In genomic region chr11:66001941-66002647, GRCh38 we compare ENCODE assay signal across 8 cellular contexts. TPM values are rescaled to one million over a fixed set of nuclear protein-coding genes. Genes with fewer than 3 reads are reported as not detected.
DNase-seq lines count a peak whose midpoint lies in the region; ATAC-seq and TF ChIP-seq lines count a peak whose summit lies in the region.

TSS of gene BANF1 (plus strand) at chr11:66002503. CDS start at chr11:66003251, 748 bp downstream.
TSS of gene EIF1AD (minus strand) at chr11:66002157. CDS start at chr11:66000389, 1,768 bp downstream.

- H3K4me3 ChIP-seq in NB4 (ENCODE audit: low read depth, low read length) (peak within 1 kb of the TSS; percentile 93), gastroesophageal sphincter (peak within 1 kb of the TSS; percentile 77 to 86), neutrophil (ENCODE audit: low read depth in 1 of 2, low read length in 1 of 2) (peak within 1 kb of the TSS; percentile 76 to 99)

- H3K27ac ChIP-seq in gastroesophageal sphincter (peak within 1 kb of the TSS; percentile 64 to 94 (median 90)), neutrophil (peak within 1 kb of the TSS; percentile 96)

- TF ChIP-seq CTCF in NB4 (IDR thresholded peaks at IDR 0.05; ENCODE audit: low read depth, low read length) (no peak), gastroesophageal sphincter (IDR thresholded peaks at IDR 0.05) (no peak), neutrophil (IDR thresholded peaks at IDR 0.05) (peak; percentile 35), subcutaneous adipose tissue (IDR thresholded peaks at IDR 0.05; ENCODE audit: low read depth) (no peak)

- WGBS in gastroesophageal sphincter (ENCODE audit: low coverage in 1 of 2), 2 donors = 0% methylated on average over 1 of the region's 55 CpGs; no CpG with 5 or more reads in 1 of the 2 donors

- TF ChIP-seq EP300 in gastroesophageal sphincter (IDR thresholded peaks at IDR 0.05) = no peak

- H3K9me3 ChIP-seq in gastroesophageal sphincter (no peaks in the 10 kb centered on the region), neutrophil (no peaks in the 10 kb centered on the region)

- DNase-seq in GM03348 (ENCODE audit: low spot score) (peak; percentile 95), NB4 (ENCODE audit: low read depth) (peak; percentile 100), SK-N-DZ (ENCODE audit: low spot score) (peak; percentile 98)
- DNase-seq in activated naive CD4-positive, alpha-beta T cell treated with Interleukin-2 at 50 U/mL for 16 hours = peak; percentile 93

- ATAC-seq in HG02571 (IDR thresholded peaks at IDR 0.05; ENCODE audit: unreplicated experiment) (peak; percentile 68), gastroesophageal sphincter (peak; percentile 90)

- TF ChIP-seq POLR2A in NB4 (IDR thresholded peaks at IDR 0.05; ENCODE audit: extremely low read depth, insufficient read length) (peak; percentile 86), gastroesophageal sphincter (IDR thresholded peaks at IDR 0.05) (peak; percentile 22 to 42)

- H3K27me3 ChIP-seq in gastroesophageal sphincter (no peaks in the 10 kb centered on the region), neutrophil (no peaks in the 10 kb centered on the region)

- peaks cover 3 to 60% of the 10 kb centered on the region in 2 donors for H3K36me3 ChIP-seq in gastroesophageal sphincter
- H3K36me3 ChIP-seq in neutrophil = peaks cover 33% of the 10 kb centered on the region

- peaks cover 3 to 38% (median 22%) of the 10 kb centered on the region in 3 donors for H3K4me1 ChIP-seq in gastroesophageal sphincter
- peaks cover 16 to 25% of the 10 kb centered on the region in 2 experiments for H3K4me1 ChIP-seq in neutrophil (ENCODE audit: control insufficient read depth in 1 of 2, insufficient read depth in 1 of 2, low read depth in 1 of 2, low read length in 1 of 2)

RNA-seq across cellular contexts. Expression of gene BANF1, which starts in this region (rescaled TPM):
- polyA plus RNA-seq in SK-N-DZ (2014; cell fraction: cytosol; rRNA removed) = 46.8 and 59.4 TPM in 2 replicates
- 38.1 and 41.6 TPM in 2 replicates for polyA plus RNA-seq in SK-N-DZ (2014; cell fraction: nucleus; rRNA removed)
- total RNA-seq in gastroesophageal sphincter (10 to 100 TPM; 35.9 to 61.2 (median 43.4) TPM), subcutaneous adipose tissue (10 to 100 TPM; 14.9 to 67.8 (median 16.7) TPM)

RNA-seq across cellular contexts. Expression of gene EIF1AD, which starts in this region (rescaled TPM):
- 62.3 and 62.7 TPM in 2 replicates for polyA plus RNA-seq in SK-N-DZ (2014; cell fraction: cytosol; rRNA removed)
- 23.2 and 33.8 TPM in 2 replicates for polyA plus RNA-seq in SK-N-DZ (2014; cell fraction: nucleus; rRNA removed)
- total RNA-seq in gastroesophageal sphincter (10 to 100 TPM; 29.3 to 35.0 (median 30.7) TPM), subcutaneous adipose tissue (10 to 100 TPM; 12.1 to 33.5 (median 25.4) TPM)

Comparison
In these comparisons a context has a peak if more than half of its experiments do, and no peak if none do; other contexts are left out.
1. Peak in every context shown above with its lines: DNase-seq, ATAC-seq, H3K4me3 ChIP-seq and H3K27ac ChIP-seq.